ENCODE assay signal across 1 cellular context in the genomic region with DNA sequence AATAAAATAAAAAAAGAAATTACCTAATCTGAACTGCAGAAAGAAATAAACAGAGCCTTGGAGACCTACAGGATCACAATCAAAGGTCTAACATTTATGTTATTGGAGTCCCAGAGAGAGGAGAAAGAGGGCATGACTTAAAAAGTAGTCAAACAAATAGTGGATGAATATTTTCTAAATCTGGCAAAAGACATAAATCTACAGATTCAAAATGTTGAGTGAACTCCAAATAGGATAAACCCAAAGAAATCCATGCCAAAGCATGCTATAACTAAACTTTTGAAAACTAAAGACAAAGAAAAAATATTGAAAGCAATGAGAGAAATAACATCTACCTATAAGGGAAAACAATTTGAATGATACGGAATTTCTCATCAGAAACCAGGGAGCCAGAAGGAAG.
"Had no signal": no experiment of that assay in that cellular context is flagged by ENCODE, and none has a peak within 500 bp of the region (broad histone marks: within the 10 kb centered on the region; RNA-seq: fewer than 3 reads in every experiment).

No MANE protein-coding gene starts in this region.

- H3K4me3 ChIP-seq: GM12878 had no signal

- ATAC-seq: GM12878 had no signal
